In the genomic region with DNA sequence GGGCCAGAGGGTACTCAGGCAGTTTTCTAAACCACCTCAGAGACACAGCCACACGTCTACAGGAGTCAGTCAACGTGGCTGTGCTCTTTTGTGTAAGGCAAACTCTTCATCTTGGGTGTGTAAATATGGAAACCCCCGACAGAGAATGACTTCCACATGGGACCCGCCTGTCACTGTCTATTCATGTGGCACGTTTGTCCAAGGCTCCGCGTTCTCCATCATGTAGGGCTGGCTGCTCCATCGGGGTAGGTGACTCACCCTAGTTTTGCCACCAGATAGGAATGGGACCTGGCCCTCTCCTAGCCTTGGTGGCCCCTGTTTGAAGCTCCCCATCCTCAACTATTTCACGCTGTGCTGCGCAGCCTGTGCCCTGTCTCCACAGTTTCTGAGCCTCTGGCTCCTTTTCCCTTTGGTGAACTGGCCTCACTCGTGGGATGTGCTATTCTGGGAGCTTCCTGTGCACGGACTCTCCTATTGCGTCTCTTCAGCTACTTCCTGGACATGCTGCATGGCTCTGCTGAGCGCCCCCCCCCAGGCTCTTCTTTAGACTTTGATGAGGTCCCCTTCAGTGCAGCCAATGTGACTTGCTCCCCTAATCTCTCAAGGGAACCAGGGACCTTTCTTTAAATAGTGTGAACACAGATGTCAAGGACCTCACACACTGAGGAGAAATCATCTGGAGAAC, we compare ENCODE assay signal across 16 cellular contexts.
DNase-seq lines count a peak whose midpoint lies in the region; ATAC-seq and TF ChIP-seq lines count a peak whose summit lies in the region.
"Had no signal": no experiment of that assay in that cellular context is flagged by ENCODE, and none has a peak within 500 bp of the region (broad histone marks: within the 10 kb centered on the region; RNA-seq: fewer than 3 reads in every experiment).

No MANE protein-coding gene starts in this region.

- H3K4ac ChIP-seq in H9 (ENCODE audit: low read depth, low read length) (no peak overlapping the region), trophoblast cell (ENCODE audit: low read depth, low read length) (no peak overlapping the region)

- no peak overlapping the region for H4K12ac ChIP-seq in trophoblast cell (ENCODE audit: low read depth, low read length)

- H3K9me2 ChIP-seq in MM.1S (replicated peaks; ENCODE audit: insufficient read depth, low read length), result no peaks in the 10 kb centered on the region

- H3K79me2 ChIP-seq in H9 (ENCODE audit: insufficient read depth, low read length) (no peaks in the 10 kb centered on the region), trophoblast cell (ENCODE audit: control insufficient read depth, insufficient read depth, low read length, poor library complexity) (no peaks in the 10 kb centered on the region), MM.1S (ENCODE audit: low read length) (no peaks in the 10 kb centered on the region)

- no peaks in the 10 kb centered on the region for H3F3A ChIP-seq in MM.1S (ENCODE audit: insufficient read depth, low read length)

- no peak overlapping the region for H4K8ac ChIP-seq in H9 (replicated peaks; ENCODE audit: insufficient read length, low read depth, low read length)
- H4K8ac ChIP-seq in trophoblast cell (ENCODE audit: low read depth, low read length), result no peak overlapping the region

- H3K79me1 ChIP-seq in H9 (ENCODE audit: insufficient read depth, low read depth, low read length, poor library complexity, severe bottlenecking) (no peaks in the 10 kb centered on the region), trophoblast cell (ENCODE audit: low read length) (no peaks in the 10 kb centered on the region)

- H3K27ac ChIP-seq in BLaER1 (no peak overlapping the region), H9 (ENCODE audit: insufficient read length, low read depth, low read length) (no peak overlapping the region), trophoblast cell (ENCODE audit: low read depth, low read length) (no peak overlapping the region), MM.1S (ENCODE audit: low read length) (no peak overlapping the region)

- no peak overlapping the region for H2BK20ac ChIP-seq in H9 (ENCODE audit: low read depth, low read length, poor library complexity, severe bottlenecking)

- H3T11ph ChIP-seq in H9 (ENCODE audit: low read length), result no peak overlapping the region

- H3K27me3 Mint-ChIP-seq in H9 (ENCODE audit: low read depth), result peaks cover 89% of the 10 kb centered on the region
- peaks cover 94% of the 10 kb centered on the region for H3K27me3 Mint-ChIP-seq in mesothelial cell of epicardium (ENCODE audit: low read depth)

- no peak overlapping the region for H3K14ac ChIP-seq in H9 (ENCODE audit: insufficient read depth, low read length)
- no peak overlapping the region for H3K14ac ChIP-seq in trophoblast cell (ENCODE audit: low read length)

- no peak for ATAC-seq in GM21360 (IDR thresholded peaks at IDR 0.05; ENCODE audit: unreplicated experiment)
- ATAC-seq: GM12878, HCT116, K562 had no signal

- H3K56ac ChIP-seq in H9 (ENCODE audit: insufficient read length, low read depth, low read length), result no peak overlapping the region

- no peak overlapping the region for H2AFZ ChIP-seq in H9 (ENCODE audit: low read length)
- no peak overlapping the region for H2AFZ ChIP-seq in trophoblast cell (ENCODE audit: insufficient read depth, low read length, poor library complexity)
- H2AFZ ChIP-seq in MM.1S (ENCODE audit: low read length), result no peak overlapping the region

- H3K27ac Mint-ChIP-seq in H9 (no peak overlapping the region), mesothelial cell of epicardium (no peak overlapping the region)
- H3K27ac Mint-ChIP-seq: B cell; CD4-positive, CD25-positive, alpha-beta regulatory T cell had no signal

- no peak for TF ChIP-seq CTCF in H9 (conservative IDR thresholded peaks at IDR 0.05)
- TF ChIP-seq CTCF in mesothelial cell of epicardium (IDR thresholded peaks at IDR 0.05; ENCODE audit: unreplicated experiment), result no peak
- TF ChIP-seq CTCF in MM.1S (IDR thresholded peaks at IDR 0.05; ENCODE audit: low read length), result no peak

- H3K27me3 ChIP-seq in BLaER1 (peaks cover 13% of the 10 kb centered on the region; the same call in 1 of the 2 replicates), H9 (ENCODE audit: insufficient read depth, low read length) (peaks cover 7% of the 10 kb centered on the region; the same call in 1 of the 2 replicates), trophoblast cell (ENCODE audit: insufficient read depth, low read length) (peaks cover 20% of the 10 kb centered on the region), MM.1S (replicated peaks; ENCODE audit: insufficient read depth, low read length) (no peaks in the 10 kb centered on the region)

- H2BK12ac ChIP-seq in H9 (ENCODE audit: insufficient read length, low read depth, low read length) (no peak overlapping the region), trophoblast cell (ENCODE audit: low read length) (no peak overlapping the region)

- H3K9ac ChIP-seq in BLaER1, result no peak overlapping the region
- H3K9ac ChIP-seq in H9 (ENCODE audit: extremely low read depth, insufficient read length, low read length), result no peak overlapping the region
- no peak overlapping the region for H3K9ac ChIP-seq in trophoblast cell (ENCODE audit: low read length)
- H3K9ac ChIP-seq in MM.1S (ENCODE audit: low read length), result no peak overlapping the region

- H4K20me1 ChIP-seq in BLaER1, result no peaks in the 10 kb centered on the region
- no peaks in the 10 kb centered on the region for H4K20me1 ChIP-seq in H9 (ENCODE audit: control insufficient read depth, insufficient read depth, insufficient read length)
- H4K20me1 ChIP-seq in MM.1S (ENCODE audit: insufficient read depth, low read length), result no peaks in the 10 kb centered on the region

- H3K4me2 ChIP-seq in BLaER1 (peak overlapping the region; percentile 82), H9 (ENCODE audit: insufficient read depth, insufficient read length, low read length) (no peak overlapping the region), trophoblast cell (ENCODE audit: low read length) (no peak overlapping the region), MM.1S (ENCODE audit: low read depth, low read length) (no peak overlapping the region)

- no peak overlapping the region for H2BK5ac ChIP-seq in H9 (ENCODE audit: insufficient read length, low read length)
- no peak overlapping the region for H2BK5ac ChIP-seq in trophoblast cell (ENCODE audit: low read depth, low read length, poor library complexity)

- H3K4me1 ChIP-seq in BLaER1, result peaks cover 24% of the 10 kb centered on the region
- H3K4me1 ChIP-seq in H9 (ENCODE audit: insufficient read depth, low read length), result no peaks in the 10 kb centered on the region
- peaks cover 0 to 8% of the 10 kb centered on the region in 2 experiments for H3K4me1 ChIP-seq in trophoblast cell (ENCODE audit: control insufficient read depth in 1 of 2, insufficient read depth in 2 of 2, low read length in 2 of 2)
- no peaks in the 10 kb centered on the region for H3K4me1 ChIP-seq in MM.1S (ENCODE audit: low read length)

- H4K5ac ChIP-seq in H9 (ENCODE audit: insufficient read length, low read depth, low read length), result no peak overlapping the region

- WGBS in H9 (ENCODE audit: extremely low coverage, insufficient read length, low lambda C conversion rate), result no CpG with 5 or more reads among the region's 14 CpGs
- no CpG with 5 or more reads among the region's 14 CpGs for WGBS in trophoblast cell (ENCODE audit: extremely low coverage, insufficient coverage, insufficient read length)

- H3K9me3 ChIP-seq in BLaER1 (peaks cover 26% of the 10 kb centered on the region), H9 (ENCODE audit: control insufficient read depth, low read depth, low read length) (no peaks in the 10 kb centered on the region), trophoblast cell (ENCODE audit: insufficient read depth, low read depth, low read length) (peaks cover 10% of the 10 kb centered on the region), MM.1S (replicated peaks; ENCODE audit: insufficient read depth, low read length) (no peaks in the 10 kb centered on the region)

- peaks cover 4% of the 10 kb centered on the region for H3K23me2 ChIP-seq in H9 (ENCODE audit: insufficient read length, low read depth, low read length, poor library complexity, severe bottlenecking)

- no peak overlapping the region for H2BK120ac ChIP-seq in H9 (ENCODE audit: low read depth, low read length, poor library complexity, severe bottlenecking)
- H2BK120ac ChIP-seq in trophoblast cell (ENCODE audit: insufficient read depth, low read length, poor library complexity), result no peak overlapping the region

- H2BK15ac ChIP-seq in H9 (ENCODE audit: low read depth, low read length), result no peak overlapping the region

- H3K4me3 ChIP-seq in BLaER1, result no peak overlapping the region
- H3K4me3 ChIP-seq in trophoblast cell (ENCODE audit: low read depth, low read length), result no peak overlapping the region
- no peak overlapping the region for H3K4me3 ChIP-seq in MM.1S (ENCODE audit: low read length)
- H3K4me3 ChIP-seq: GM12878, K562 had no signal

- peaks cover 8 to 10% of the 10 kb centered on the region in 2 experiments for H3K4me1 Mint-ChIP-seq in H9
- peaks cover 10% of the 10 kb centered on the region for H3K4me1 Mint-ChIP-seq in mesothelial cell of epicardium
- H3K4me1 Mint-ChIP-seq: B cell; CD4-positive, CD25-positive, alpha-beta regulatory T cell had no signal

- H3K23ac ChIP-seq in H9 (ENCODE audit: insufficient read length, low read depth, low read length), result no peak overlapping the region
- no peak overlapping the region for H3K23ac ChIP-seq in trophoblast cell (ENCODE audit: low read length)

- H3K9me3 Mint-ChIP-seq in H9, result peaks cover 0 to 2% of the 10 kb centered on the region in 2 experiments; a peak in 3 of 5 replicates
- H3K9me3 Mint-ChIP-seq in mesothelial cell of epicardium, result peaks cover 12% of the 10 kb centered on the region

- peaks cover 0 to 6% (median 0%) of the 10 kb centered on the region in 3 experiments; a peak in 2 of 7 replicates for H3K36me3 Mint-ChIP-seq in H9 (ENCODE audit: insufficient read depth in 1 of 3, low read depth in 3 of 3)
- no peaks in the 10 kb centered on the region for H3K36me3 Mint-ChIP-seq in mesothelial cell of epicardium
- H3K36me3 Mint-ChIP-seq: CD4-positive, CD25-positive, alpha-beta regulatory T cell had no signal

- no peak overlapping the region for H4K91ac ChIP-seq in H9 (ENCODE audit: insufficient read length, low read depth, low read length)
- no peak overlapping the region for H4K91ac ChIP-seq in trophoblast cell (ENCODE audit: low read depth, low read length)

- H3K4me3 Mint-ChIP-seq in H9 (peak overlapping the region; percentile 27 to 67; a peak in 3 of 5 replicates), mesothelial cell of epicardium (peak overlapping the region; percentile 46)
- H3K4me3 Mint-ChIP-seq: B cell; CD4-positive, CD25-positive, alpha-beta regulatory T cell had no signal

- H2AK5ac ChIP-seq in H9 (ENCODE audit: insufficient read length, low read length), result no peak overlapping the region
- no peak overlapping the region for H2AK5ac ChIP-seq in trophoblast cell (ENCODE audit: low read length)

- no peak overlapping the region for H3K18ac ChIP-seq in H9 (ENCODE audit: insufficient read length, low read depth, low read length)
- no peak overlapping the region for H3K18ac ChIP-seq in trophoblast cell (ENCODE audit: low read length)

- H3K36me3 ChIP-seq in BLaER1 (no peaks in the 10 kb centered on the region), trophoblast cell (ENCODE audit: control insufficient read depth in 1 of 2, insufficient read depth in 2 of 2, low read length in 2 of 2) (no peaks in the 10 kb centered on the region), MM.1S (replicated peaks; ENCODE audit: insufficient read depth, low read length) (no peaks in the 10 kb centered on the region)

- no peak for DNase-seq in H9
- no peak for DNase-seq in mesothelial cell of epicardium (ENCODE audit: low spot score in 2 of 2, unreplicated experiment in 2 of 2)
- peak; percentile 87 to 89 for DNase-seq in trophoblast cell
- DNase-seq in MM.1S, result no peak
- DNase-seq in NCI-H1694 treated with DMSO at 0.1 percent for 48 hours (lab: John Stamatoyannopoulos, UW), result no peak
- DNase-seq in CD1c-positive myeloid dendritic cell (ENCODE audit: extremely low spot score), result no peak
- DNase-seq: ACHN; Calu3; CD4-positive, CD25-positive, alpha-beta regulatory T cell; DMS 273 treated with DMSO at 0.1 percent for 48 hours had no signal

Comparison
In these comparisons a context has a peak if more than half of its experiments do, and no peak if none do; other contexts are left out.
1. DNase-seq: peak in trophoblast cell (2 of 2); none in H9 (single experiment), mesothelial cell of epicardium (0 of 2), MM.1S (single experiment), NCI-H1694 treated with DMSO at 0.1 percent for 48 hours (single experiment) and CD1c-positive myeloid dendritic cell (single experiment).